Comparison of ENCODE assay signal across 8 cellular contexts in the genomic region with DNA sequence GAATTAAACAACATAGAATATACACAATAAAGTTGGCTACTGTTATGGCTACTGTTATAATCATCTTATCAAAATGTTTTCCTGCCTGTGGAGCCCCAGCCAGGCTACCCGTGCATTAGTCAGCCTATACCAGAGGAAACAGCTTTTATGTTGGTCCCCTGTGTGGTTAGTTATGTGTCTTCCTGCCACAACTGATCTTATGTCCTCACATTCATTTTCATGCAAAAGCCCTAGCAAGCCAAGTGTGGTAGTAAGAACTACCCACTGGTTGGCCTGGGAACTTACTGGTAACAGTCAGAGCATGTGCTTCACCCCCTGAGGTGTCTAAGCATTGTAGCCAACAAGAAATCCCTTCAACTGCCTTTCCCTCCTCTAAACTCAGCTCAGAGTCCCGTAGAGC.
DNase-seq lines count a peak whose midpoint lies in the region; TF ChIP-seq lines count a peak whose summit lies in the region.

No MANE protein-coding gene starts in this region.

- H3K4me3 Mint-ChIP-seq in activated naive CD4-positive, alpha-beta T cell treated with anti-CD3 and anti-CD28 coated beads, Interleukin-2, amount 10 ng/mL, durations not matched to agents 7 days and 5 days, result no peak overlapping the region

- peak; percentile 32 for DNase-seq in activated naive CD4-positive, alpha-beta T cell treated with anti-CD3 and anti-CD28 coated beads, Interleukin-2, amount 10 ng/mL, durations not matched to agents 7 days and 5 days
- DNase-seq in activated naive CD4-positive, alpha-beta T cell treated with anti-CD3 and anti-CD28 coated beads, Interleukin-2, amount 50 U/mL, for 16 hours, result no peak
- peak; percentile 84 for DNase-seq in astrocyte of the spinal cord (ENCODE audit: low read depth, low spot score)
- DNase-seq in dedifferentiated amniotic fluid mesenchymal stem cell (ENCODE audit: extremely low spot score), result no peak
- DNase-seq in hepatic stellate cell (ENCODE audit: low spot score), result no peak
- no peak for DNase-seq in foreskin melanocyte

- no peak for TF ChIP-seq CTCF in astrocyte of the spinal cord (IDR thresholded peaks at IDR 0.05; ENCODE audit: low read depth, low read length)

- peaks cover 12% of the 10 kb centered on the region for H3K27me3 Mint-ChIP-seq in activated naive CD4-positive, alpha-beta T cell treated with anti-CD3 and anti-CD28 coated beads, Interleukin-2, amount 10 ng/mL, durations not matched to agents 7 days and 5 days

- CTCF ChIA-PET in activated naive CD4-positive, alpha-beta T cell treated with anti-CD3 and anti-CD28 coated beads, Interleukin-2, amount 10 ng/mL, durations not matched to agents 7 days and 5 days (lab: Charles Lee), result interaction anchor here (3.1 kb wide), 1 partner anchor 9 kb away, joined by 15 read pairs; no protein-coding TSS in a partner anchor

- H3K27ac Mint-ChIP-seq in activated naive CD4-positive, alpha-beta T cell treated with anti-CD3 and anti-CD28 coated beads, Interleukin-2, amount 10 ng/mL, durations not matched to agents 7 days and 5 days, result peak overlapping the region; percentile 77

- no peaks in the 10 kb centered on the region for H3K36me3 ChIP-seq in KOPT-K1 (ENCODE audit: insufficient read depth, low read length)
- H3K36me3 ChIP-seq in subcutaneous abdominal adipose tissue (ENCODE audit: control insufficient read depth in 5 of 5, insufficient read depth in 5 of 5, low read length in 5 of 5), result peaks cover 0 to 76% (median 62%) of the 10 kb centered on the region in 5 donors

- H3K9me3 Mint-ChIP-seq in activated naive CD4-positive, alpha-beta T cell treated with anti-CD3 and anti-CD28 coated beads, Interleukin-2, amount 10 ng/mL, durations not matched to agents 7 days and 5 days, result no peaks in the 10 kb centered on the region

- H3K27ac ChIP-seq in KOPT-K1 (ENCODE audit: low read depth, low read length, poor library complexity, severe bottlenecking) (peak overlapping the region; percentile 34), subcutaneous abdominal adipose tissue (ENCODE audit: low read depth, low read length) (peak overlapping the region; percentile 11)

- H3K36me3 Mint-ChIP-seq in activated naive CD4-positive, alpha-beta T cell treated with anti-CD3 and anti-CD28 coated beads, Interleukin-2, amount 10 ng/mL, durations not matched to agents 7 days and 5 days, result no peaks in the 10 kb centered on the region

- H3K27me3 ChIP-seq in subcutaneous abdominal adipose tissue (ENCODE audit: control insufficient read depth in 5 of 5, insufficient read depth in 4 of 5, low read length in 5 of 5), result no peaks in the 10 kb centered on the region

- H3K4me3 ChIP-seq in astrocyte of the spinal cord (ENCODE audit: low read depth, low read length) (no peak overlapping the region), subcutaneous abdominal adipose tissue (ENCODE audit: low read depth in 1 of 5, low read length in 5 of 5) (no peak overlapping the region)

- peaks cover 5 to 60% (median 55%) of the 10 kb centered on the region in 5 donors for H3K4me1 ChIP-seq in subcutaneous abdominal adipose tissue (ENCODE audit: control insufficient read depth in 5 of 5, insufficient read depth in 5 of 5, low read length in 5 of 5)

- H3K9ac ChIP-seq in subcutaneous abdominal adipose tissue (ENCODE audit: low read length in 5 of 5), result no peak overlapping the region

- in situ Hi-C loops in astrocyte of the spinal cord (cut with HindIII; ENCODE audit: low sequenced_read_pairs), result no loop called here

- peaks cover 11% of the 10 kb centered on the region for H3K4me1 Mint-ChIP-seq in activated naive CD4-positive, alpha-beta T cell treated with anti-CD3 and anti-CD28 coated beads, Interleukin-2, amount 10 ng/mL, durations not matched to agents 7 days and 5 days

- H3K9me3 ChIP-seq in KOPT-K1 (ENCODE audit: insufficient read depth, low read length, poor library complexity, severe bottlenecking), result no peaks in the 10 kb centered on the region
- no peaks in the 10 kb centered on the region for H3K9me3 ChIP-seq in subcutaneous abdominal adipose tissue (ENCODE audit: control insufficient read depth in 5 of 5, low read length in 5 of 5)

Comparison
In these comparisons a context has a peak if more than half of its experiments do, and no peak if none do; other contexts are left out.
1. DNase-seq: peak in activated naive CD4-positive, alpha-beta T cell treated with anti-CD3 and anti-CD28 coated beads, Interleukin-2, amount 10 ng/mL, durations not matched to agents 7 days and 5 days (single experiment) and astrocyte of the spinal cord (single experiment); none in activated naive CD4-positive, alpha-beta T cell treated with anti-CD3 and anti-CD28 coated beads, Interleukin-2, amount 50 U/mL, for 16 hours (single experiment), dedifferentiated amniotic fluid mesenchymal stem cell (single experiment), hepatic stellate cell (single experiment) and foreskin melanocyte (single experiment).